ENCODE assay signal across 8 cellular contexts in the genomic region with DNA sequence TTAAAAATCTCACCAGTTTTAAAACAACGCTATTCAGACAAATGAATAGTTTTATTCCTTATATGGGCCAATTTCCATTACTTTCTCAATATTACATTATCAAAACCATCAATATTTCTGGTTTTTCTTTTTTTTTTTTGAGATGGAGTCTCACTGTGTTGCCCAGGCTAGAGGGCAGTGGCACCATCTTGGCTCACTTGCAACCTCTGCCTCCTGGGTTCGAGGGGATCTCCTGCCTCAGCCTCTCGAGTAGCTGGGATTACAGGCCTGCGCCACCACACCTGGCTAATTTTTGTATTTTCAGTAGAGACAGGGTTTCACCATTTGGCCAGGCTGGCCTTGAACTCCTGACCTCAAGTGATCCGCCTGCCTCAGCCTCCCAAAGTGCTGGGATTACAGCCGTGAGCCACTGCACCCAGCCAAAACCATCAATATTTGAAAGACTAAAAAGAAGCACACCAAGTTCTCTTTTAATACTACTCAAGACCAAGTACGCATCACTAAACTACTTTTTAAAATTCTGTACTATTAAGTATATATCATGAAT. TPM values are rescaled to one million over a fixed set of nuclear protein-coding genes. Genes with fewer than 3 reads are reported as not detected.
DNase-seq lines count a peak whose midpoint lies in the region; ATAC-seq, FAIRE-seq and TF ChIP-seq lines count a peak whose summit lies in the region.
"Not testable (repeated sequence)": the region's sequence is repeated elsewhere in the genome, so short reads cannot be mapped to it uniquely, and the experiment has no call there.

No MANE protein-coding gene starts in this region.

- intact Hi-C loops in dendritic cell treated with granulocyte-macrophage colony-stimulating factor and Interleukin-4, amounts not matched to agents 40 ng/mL and 50 ng/mL, for 4 days (cut with micrococcal nuclease) = not testable (repeated sequence)
- intact Hi-C loops in natural killer cell (cut with micrococcal nuclease) = loop anchor here (10.0 kb wide), 1 partner anchor 198 kb away; no protein-coding TSS in a partner anchor

- H2AFZ ChIP-seq in GM23248 = not testable (repeated sequence)

- H3K79me2 ChIP-seq in GM23248 (ENCODE audit: insufficient read depth) = peaks cover 90% of the 10 kb centered on the region

- TF ChIP-seq EP300 in A549 (IDR thresholded peaks at IDR 0.05) = not testable (repeated sequence)

- H3K27ac ChIP-seq in A549, GM23248, SK-N-MC, right atrium auricular region: not testable (repeated sequence)

- H4K20me1 ChIP-seq in GM23248 (ENCODE audit: insufficient read depth) = peaks cover 46% of the 10 kb centered on the region

- H3K4me3 ChIP-seq in A549 (peak overlapping the region; percentile 99; the same call in 1 of the 3 replicates), GM23248 (peak overlapping the region; percentile 97), SK-N-MC (peak overlapping the region; percentile 83), right atrium auricular region (peak overlapping the region; percentile 93 to 99), skeletal muscle satellite cell (ENCODE audit: low read length) (peak overlapping the region; percentile 98)

- not testable (repeated sequence) for H3K27ac Mint-ChIP-seq in activated naive CD4-positive, alpha-beta T cell treated with anti-CD3 and anti-CD28 coated beads, Interleukin-2, amount 10 ng/mL, durations not matched to agents 7 days and 5 days; dendritic cell treated with granulocyte-macrophage colony-stimulating factor and Interleukin-4, amounts not matched to agents 40 ng/mL and 50 ng/mL, for 4 days
- H3K27ac Mint-ChIP-seq in natural killer cell = peak overlapping the region; percentile 96 to 99

- H3F3A ChIP-seq in GM23248 (ENCODE audit: insufficient read depth) = peaks cover 52% of the 10 kb centered on the region

- POLR2A ChIA-PET in A549 (lab: Yijun Ruan, JAX) = interaction anchor here (0.7 kb wide), 1 partner anchor 32 kb away, joined by 5 read pairs; no protein-coding TSS in a partner anchor

- not testable (repeated sequence) for TF ChIP-seq POLR2A in A549 (IDR thresholded peaks at IDR 0.05; ENCODE audit: low read length)

- H3K27me3 ChIP-seq in GM23248 (replicated peaks; ENCODE audit: insufficient read depth); right atrium auricular region; skeletal muscle satellite cell (ENCODE audit: control insufficient read depth, insufficient read depth, low read length): not testable (repeated sequence)

- not testable (repeated sequence) for FAIRE-seq in A549 (lab: Jason Lieb, UNC)

- H3K4me2 ChIP-seq in A549 = peak overlapping the region; percentile 97
- H3K4me2 ChIP-seq in GM23248 (ENCODE audit: unreplicated experiment) = peak overlapping the region; percentile 99
- H3K4me2 ChIP-seq in skeletal muscle satellite cell (ENCODE audit: low read length) = peak overlapping the region; percentile 80

- not testable (repeated sequence) for H3K9me3 Mint-ChIP-seq in activated naive CD4-positive, alpha-beta T cell treated with anti-CD3 and anti-CD28 coated beads, Interleukin-2, amount 10 ng/mL, durations not matched to agents 7 days and 5 days; dendritic cell treated with granulocyte-macrophage colony-stimulating factor and Interleukin-4, amounts not matched to agents 40 ng/mL and 50 ng/mL, for 4 days; natural killer cell

- H3K36me3 Mint-ChIP-seq in activated naive CD4-positive, alpha-beta T cell treated with anti-CD3 and anti-CD28 coated beads, Interleukin-2, amount 10 ng/mL, durations not matched to agents 7 days and 5 days = peaks cover 62% of the 10 kb centered on the region
- H3K36me3 Mint-ChIP-seq in dendritic cell treated with granulocyte-macrophage colony-stimulating factor and Interleukin-4, amounts not matched to agents 40 ng/mL and 50 ng/mL, for 4 days (ENCODE audit: low read depth) = peaks cover 90% of the 10 kb centered on the region
- not testable (repeated sequence) for H3K36me3 Mint-ChIP-seq in natural killer cell

- H3K4me1 ChIP-seq in A549 = peaks cover 20% of the 10 kb centered on the region; the same call in 2 of the 3 replicates
- H3K4me1 ChIP-seq in GM23248 (ENCODE audit: insufficient read depth) = peaks cover 45% of the 10 kb centered on the region
- peaks cover 0 to 69% of the 10 kb centered on the region in 2 donors for H3K4me1 ChIP-seq in right atrium auricular region
- peaks cover 23% of the 10 kb centered on the region for H3K4me1 ChIP-seq in skeletal muscle satellite cell (ENCODE audit: control insufficient read depth, insufficient read depth, low read length)

- 94% methylated on average over 7 of the region's 7 CpGs for WGBS in A549 (ENCODE audit: missing lambda C conversion rate)
- 71 to 75% methylated on average over 7 of the region's 7 CpGs for WGBS in GM23248 (ENCODE audit: low coverage in 1 of 2, low lambda C conversion rate in 2 of 2, missing lambda C conversion rate in 2 of 2), 2 experiments

- CTCF ChIA-PET in A549 (lab: Yijun Ruan, JAX) = not testable (repeated sequence)
- CTCF ChIA-PET in activated naive CD4-positive, alpha-beta T cell treated with anti-CD3 and anti-CD28 coated beads, Interleukin-2, amount 10 ng/mL, durations not matched to agents 7 days and 5 days (lab: Charles Lee) = interaction anchor here (1.0 kb wide), 1 partner anchor 301 kb away, joined by 3 read pairs; no protein-coding TSS in a partner anchor

- H3K9ac ChIP-seq in GM23248 (peak overlapping the region; percentile 100), SK-N-MC (ENCODE audit: insufficient read length) (peak overlapping the region; percentile 99), skeletal muscle satellite cell (ENCODE audit: low read depth, low read length) (peak overlapping the region; percentile 100)

- H3K27me3 Mint-ChIP-seq in activated naive CD4-positive, alpha-beta T cell treated with anti-CD3 and anti-CD28 coated beads, Interleukin-2, amount 10 ng/mL, durations not matched to agents 7 days and 5 days; dendritic cell treated with granulocyte-macrophage colony-stimulating factor and Interleukin-4, amounts not matched to agents 40 ng/mL and 50 ng/mL, for 4 days; natural killer cell (ENCODE audit: low read depth in 2 of 2): not testable (repeated sequence)

- not testable (repeated sequence) for TF ChIP-seq RAD21 in A549 (conservative IDR thresholded peaks at IDR 0.05 in 1 of 2, IDR thresholded peaks at IDR 0.05 in 1 of 2)

- not testable (repeated sequence) for DNase-seq in A549 (ENCODE audit: low read depth in 1 of 2, low spot score in 1 of 2); GM23248; SK-N-MC (ENCODE audit: low read depth, low spot score); activated naive CD4-positive, alpha-beta T cell treated with anti-CD3 and anti-CD28 coated beads, Interleukin-2, amount 10 ng/mL, durations not matched to agents 7 days and 5 days; right atrium auricular region (ENCODE audit: low spot score); natural killer cell

- H3K4me3 Mint-ChIP-seq in activated naive CD4-positive, alpha-beta T cell treated with anti-CD3 and anti-CD28 coated beads, Interleukin-2, amount 10 ng/mL, durations not matched to agents 7 days and 5 days = peak overlapping the region; percentile 84
- peak overlapping the region; percentile 99 for H3K4me3 Mint-ChIP-seq in dendritic cell treated with granulocyte-macrophage colony-stimulating factor and Interleukin-4, amounts not matched to agents 40 ng/mL and 50 ng/mL, for 4 days
- H3K4me3 Mint-ChIP-seq in natural killer cell = peak overlapping the region; percentile 100

- not testable (repeated sequence) for H3K9me2 ChIP-seq in GM23248 (ENCODE audit: insufficient read depth)

- H3K9me3 ChIP-seq in A549; GM23248 (ENCODE audit: low read depth); SK-N-MC (ENCODE audit: low read depth, low read length); right atrium auricular region; skeletal muscle satellite cell (replicated peaks; ENCODE audit: low read length): not testable (repeated sequence)

- H3K36me3 ChIP-seq in GM23248 (ENCODE audit: low read depth) (peaks cover 55% of the 10 kb centered on the region), SK-N-MC (ENCODE audit: insufficient read depth, low read length) (peaks cover 77% of the 10 kb centered on the region), right atrium auricular region (peaks cover 45% of the 10 kb centered on the region), skeletal muscle satellite cell (ENCODE audit: insufficient read depth, low read length) (peaks cover 77% of the 10 kb centered on the region)

- not testable (repeated sequence) for TF ChIP-seq CTCF in A549 (IDR thresholded peaks at IDR 0.05); right atrium auricular region (IDR thresholded peaks at IDR 0.05); natural killer cell (IDR thresholded peaks at IDR 0.05)

- in situ Hi-C loops in GM23248 (cut with MboI) = not testable (repeated sequence)

- not testable (repeated sequence) for ATAC-seq in A549, natural killer cell

- H3K4me1 Mint-ChIP-seq in activated naive CD4-positive, alpha-beta T cell treated with anti-CD3 and anti-CD28 coated beads, Interleukin-2, amount 10 ng/mL, durations not matched to agents 7 days and 5 days = peaks cover 67% of the 10 kb centered on the region
- peaks cover 47% of the 10 kb centered on the region for H3K4me1 Mint-ChIP-seq in dendritic cell treated with granulocyte-macrophage colony-stimulating factor and Interleukin-4, amounts not matched to agents 40 ng/mL and 50 ng/mL, for 4 days (ENCODE audit: low read depth)
- peaks cover 76 to 90% of the 10 kb centered on the region in 2 donors for H3K4me1 Mint-ChIP-seq in natural killer cell

RNA-seq across cellular contexts. Expression of gene C6orf62, which starts 2.3 kb away (rescaled TPM):
- polyA plus RNA-seq in A549 (2011; rRNA removed) = 67.5 and 73.4 TPM in 2 replicates
- polyA plus RNA-seq in A549 (2012; cell fraction: cytosol; rRNA removed) = 17.7 and 20.3 TPM in 2 replicates
- polyA plus RNA-seq in A549 (2012; cell fraction: nucleus; rRNA removed) = 10.0 and 13.6 TPM in 2 replicates
- 66.3 to 75.5 TPM (median 66.6 TPM) in 3 replicates for polyA plus RNA-seq in A549 (2017; fragmentation: RNase III; extraction: RNeasy Plus Mini Kit Qiagen cat#74134 plus additional on column Dnase treatment)
- polyA minus RNA-seq in A549 (2011; rRNA and poly(A)+ RNA removed) = 48.1 and 51.3 TPM in 2 replicates
- total RNA-seq in GM23248 (2014; rRNA removed; shearing (Covaris generic)) = 107 and 118 TPM in 2 replicates
- polyA plus RNA-seq in GM23248 (2016; fragmentation: Nextera tagmentation; extraction: Ambion mirVana) = 307 and 315 TPM in 2 replicates
- total RNA-seq in right atrium auricular region = 10 to 100 TPM; 24.0 to 47.4 TPM
- 100 to 1,000 TPM; 129 to 163 (median 130) TPM for total RNA-seq in natural killer cell
- 90.4 and 118 TPM in 2 replicates for total RNA-seq in skeletal muscle satellite cell (2012; rRNA removed)

RNA-seq across cellular contexts. Expression of gene ACOT13, which starts 49.8 kb away (rescaled TPM):
- polyA plus RNA-seq in A549 (2011; rRNA removed) = 77.7 and 87.7 TPM in 2 replicates
- 20.8 and 27.1 TPM in 2 replicates for polyA plus RNA-seq in A549 (2012; cell fraction: cytosol; rRNA removed)
- polyA plus RNA-seq in A549 (2012; cell fraction: nucleus; rRNA removed) = 5.0 and 6.6 TPM in 2 replicates
- 22.6 to 24.5 TPM (median 22.9 TPM) in 3 replicates for polyA plus RNA-seq in A549 (2017; fragmentation: RNase III; extraction: RNeasy Plus Mini Kit Qiagen cat#74134 plus additional on column Dnase treatment)
- 6.9 and 9.0 TPM in 2 replicates for polyA minus RNA-seq in A549 (2011; rRNA and poly(A)+ RNA removed)
- total RNA-seq in GM23248 (2014; rRNA removed; shearing (Covaris generic)) = 1.8 and 3.4 TPM in 2 replicates
- 26.2 and 27.7 TPM in 2 replicates for polyA plus RNA-seq in GM23248 (2016; fragmentation: Nextera tagmentation; extraction: Ambion mirVana)
- 10 to 100 TPM; 12.0 to 19.9 TPM for total RNA-seq in right atrium auricular region
- total RNA-seq in natural killer cell = 1 to 10 TPM; 3.2 to 4.3 (median 4.2) TPM
- total RNA-seq in skeletal muscle satellite cell (2012; rRNA removed) = 6.3 and 6.6 TPM in 2 replicates

RNA-seq across cellular contexts. Expression of gene TDP2, which starts 50.0 kb away (rescaled TPM):
- 69.7 and 91.7 TPM in 2 replicates for polyA plus RNA-seq in A549 (2011; rRNA removed)
- 26.4 and 30.0 TPM in 2 replicates for polyA plus RNA-seq in A549 (2012; cell fraction: cytosol; rRNA removed)
- 13.2 and 24.3 TPM in 2 replicates for polyA plus RNA-seq in A549 (2012; cell fraction: nucleus; rRNA removed)
- polyA plus RNA-seq in A549 (2017; fragmentation: RNase III; extraction: RNeasy Plus Mini Kit Qiagen cat#74134 plus additional on column Dnase treatment) = 42.7 to 52.6 TPM (median 43.2 TPM) in 3 replicates
- polyA minus RNA-seq in A549 (2011; rRNA and poly(A)+ RNA removed) = 22.2 and 31.2 TPM in 2 replicates
- total RNA-seq in GM23248 (2014; rRNA removed; shearing (Covaris generic)) = 18.6 and 24.9 TPM in 2 replicates
- polyA plus RNA-seq in GM23248 (2016; fragmentation: Nextera tagmentation; extraction: Ambion mirVana) = 32.4 and 34.5 TPM in 2 replicates
- total RNA-seq in right atrium auricular region = 10 to 100 TPM; 18.5 to 22.2 TPM
- total RNA-seq in natural killer cell = 10 to 100 TPM; 43.2 to 51.9 (median 49.5) TPM
- 21.4 and 26.6 TPM in 2 replicates for total RNA-seq in skeletal muscle satellite cell (2012; rRNA removed)

RNA-seq across cellular contexts. Expression of gene GMNN, which starts 58.1 kb away (rescaled TPM):
- 44.1 and 59.2 TPM in 2 replicates for polyA plus RNA-seq in A549 (2011; rRNA removed)
- 40.7 and 45.8 TPM in 2 replicates for polyA plus RNA-seq in A549 (2012; cell fraction: cytosol; rRNA removed)
- polyA plus RNA-seq in A549 (2012; cell fraction: nucleus; rRNA removed) = 37.0 and 47.2 TPM in 2 replicates
- polyA plus RNA-seq in A549 (2017; fragmentation: RNase III; extraction: RNeasy Plus Mini Kit Qiagen cat#74134 plus additional on column Dnase treatment) = 56.8 to 59.4 TPM (median 59.2 TPM) in 3 replicates
- polyA minus RNA-seq in A549 (2011; rRNA and poly(A)+ RNA removed) = 9.1 and 18.3 TPM in 2 replicates
- total RNA-seq in GM23248 (2014; rRNA removed; shearing (Covaris generic)) = 8.4 and 16.2 TPM in 2 replicates
- polyA plus RNA-seq in GM23248 (2016; fragmentation: Nextera tagmentation; extraction: Ambion mirVana) = 25.0 and 26.5 TPM in 2 replicates
- 1 to 10 TPM; 4.0 to 4.2 TPM for total RNA-seq in right atrium auricular region
- total RNA-seq in natural killer cell = 10 to 100 TPM; 11.0 to 23.7 (median 17.8) TPM
- total RNA-seq in skeletal muscle satellite cell (2012; rRNA removed) = 24.6 and 35.4 TPM in 2 replicates
